23 cellular contexts compared by ENCODE assay signal in genomic region chr20:32544260-32544722, GRCh38. TPM values are rescaled to one million over a fixed set of nuclear protein-coding genes. Genes with fewer than 3 reads are reported as not detected.
DNase-seq lines count a peak whose midpoint lies in the region; TF ChIP-seq lines count a peak whose summit lies in the region.
"Had no signal": no experiment of that assay in that cellular context is flagged by ENCODE, and none has a peak within 500 bp of the region (broad histone marks: within the 10 kb centered on the region; RNA-seq: fewer than 3 reads in every experiment).

No MANE protein-coding gene starts in this region.

- H2BK5ac ChIP-seq in neuronal stem cell (ENCODE audit: low read length), result peak overlapping the region; percentile 17

- no peak for DNase-seq in activated naive CD4-positive, alpha-beta T cell (lab: John Stamatoyannopoulos, UW)
- DNase-seq in G401 (ENCODE audit: low spot score) (peak; percentile 41), chondrocyte (ENCODE audit: low spot score) (no peak), neuronal stem cell (ENCODE audit: low spot score) (no peak), NCI-H2171 (lab: John Stamatoyannopoulos, UW) (no peak), sigmoid colon (no peak), GM13977 (ENCODE audit: low spot score) (no peak)
- DNase-seq: activated T-cell treated with anti-CD3 and anti-CD28 coated beads, Interleukin-2, amount 50 U/mL, for 72 hours; cortex of kidney; DMS153; H7; IMR-90; left colon; NCI-H1105 treated with DMSO at 0.1 percent for 48 hours; NCI-H2107; NCI-H510A treated with DMSO at 0.1 percent for 48 hours; RPMI8226; testis had no signal

- H3K9me3 ChIP-seq in neuronal stem cell (replicated peaks in 1 of 2; ENCODE audit: control insufficient read depth in 2 of 2, insufficient read depth in 1 of 2, low read depth in 1 of 2, low read length in 2 of 2) (no peaks in the 10 kb centered on the region), sigmoid colon (no peaks in the 10 kb centered on the region)
- H3K9me3 ChIP-seq: testis, vagina had no signal

- H3K36me3 Mint-ChIP-seq in activated naive CD4-positive, alpha-beta T cell treated with anti-CD3 and anti-CD28 coated beads, Interleukin-2, amount 50 U/mL, for 24 hours, result peaks cover 4% of the 10 kb centered on the region
- peaks cover 2% of the 10 kb centered on the region for H3K36me3 Mint-ChIP-seq in chondrocyte (ENCODE audit: low read depth)

- H2BK12ac ChIP-seq in neuronal stem cell (ENCODE audit: low read length), result no peak overlapping the region

- TF ChIP-seq EP300 in sigmoid colon (IDR thresholded peaks at IDR 0.05), result no peak

- no peaks in the 10 kb centered on the region for H3K79me1 ChIP-seq in neuronal stem cell (ENCODE audit: low read depth, low read length)

- TF ChIP-seq CTCF in chondrocyte (IDR thresholded peaks at IDR 0.05) (no peak), sigmoid colon (IDR thresholded peaks at IDR 0.05) (no peak), GM13977 (IDR thresholded peaks at IDR 0.05; ENCODE audit: extremely low read depth, insufficient read depth, missing control alignments) (no peak)

- H3K4me1 ChIP-seq in neuronal stem cell (ENCODE audit: control insufficient read depth in 2 of 2, insufficient read depth in 1 of 2, low read depth in 1 of 2, low read length in 2 of 2), result peaks cover 10 to 14% of the 10 kb centered on the region in 2 donors
- H3K4me1 ChIP-seq in sigmoid colon, result peaks cover 0 to under 1% (median 0%) of the 10 kb centered on the region in 4 donors

- H4K91ac ChIP-seq in neuronal stem cell (ENCODE audit: low read depth, low read length, poor library complexity), result no peak overlapping the region

- H3K4me2 ChIP-seq in neuronal stem cell (ENCODE audit: insufficient read depth, low read length, poor library complexity, severe bottlenecking), result no peak overlapping the region

- no peak overlapping the region for H3K4ac ChIP-seq in neuronal stem cell (ENCODE audit: low read length)

- no peaks in the 10 kb centered on the region for H3K27me3 Mint-ChIP-seq in activated naive CD4-positive, alpha-beta T cell treated with anti-CD3 and anti-CD28 coated beads, Interleukin-2, amount 50 U/mL, for 24 hours
- no peaks in the 10 kb centered on the region for H3K27me3 Mint-ChIP-seq in chondrocyte (ENCODE audit: low read depth)

- WGBS in neuronal stem cell (ENCODE audit: extremely low coverage in 2 of 2, insufficient read length in 2 of 2, insufficient replicate concordance in 1 of 2), 2 donors, result no CpG with 5 or more reads among the region's 5 CpGs
- 82 to 90% methylated on average over 5 of the region's 5 CpGs for WGBS in sigmoid colon, 2 donors

- intact Hi-C loops in sigmoid colon (cut with DNase I), result no loop called here

- no peak overlapping the region for H3K23ac ChIP-seq in neuronal stem cell (ENCODE audit: low read depth, low read length, poor library complexity)

- H3K9me3 Mint-ChIP-seq in activated naive CD4-positive, alpha-beta T cell treated with anti-CD3 and anti-CD28 coated beads, Interleukin-2, amount 50 U/mL, for 24 hours, result no peaks in the 10 kb centered on the region
- peaks cover 8% of the 10 kb centered on the region for H3K9me3 Mint-ChIP-seq in chondrocyte (ENCODE audit: low read depth)
- H3K9me3 Mint-ChIP-seq: activated T-cell treated with anti-CD3 and anti-CD28 coated beads, Interleukin-2, amount 50 U/mL, for 72 hours; T-helper 2 cell treated with Interferon-gamma antibody and Interleukin-4, amounts not matched to agents 5 μg/mL and 100 μg/mL, for 36 hours had no signal

- no peak overlapping the region for H2BK120ac ChIP-seq in neuronal stem cell (ENCODE audit: low read depth, low read length)

- in situ Hi-C loops in G401 (cut with HindIII; ENCODE audit: low sequenced_read_pairs) (no loop called here), GM13977 (cut with MboI; ENCODE audit: low pct_unique_long_range_greater_than_20kb, low sequenced_read_pairs, unreplicated experiment) (loop anchor here (25.0 kb wide), 1 partner anchor 243 kb away; no protein-coding TSS in a partner anchor)

- no peaks in the 10 kb centered on the region for H3K36me3 ChIP-seq in neuronal stem cell (replicated peaks in 1 of 2; ENCODE audit: control insufficient read depth in 2 of 2, insufficient read depth in 2 of 2, low read length in 2 of 2)
- no peaks in the 10 kb centered on the region for H3K36me3 ChIP-seq in sigmoid colon
- H3K36me3 ChIP-seq: vagina had no signal

- H4K8ac ChIP-seq in neuronal stem cell (ENCODE audit: low read depth, low read length), result no peak overlapping the region

- H2AK5ac ChIP-seq in neuronal stem cell (ENCODE audit: low read depth, low read length), result peak overlapping the region; percentile 58

- no peak overlapping the region for H2BK15ac ChIP-seq in neuronal stem cell (ENCODE audit: low read length)

- H3K4me3 ChIP-seq in neuronal stem cell (ENCODE audit: low read length in 2 of 2), result no peak overlapping the region
- no peak overlapping the region for H3K4me3 ChIP-seq in sigmoid colon
- H3K4me3 ChIP-seq: SK-N-MC, testis, vagina had no signal

- H3K27ac Mint-ChIP-seq in activated naive CD4-positive, alpha-beta T cell treated with anti-CD3 and anti-CD28 coated beads, Interleukin-2, amount 50 U/mL, for 24 hours, result peak overlapping the region; percentile 82
- peak overlapping the region; percentile 70 for H3K27ac Mint-ChIP-seq in chondrocyte (ENCODE audit: unreplicated experiment)
- H3K27ac Mint-ChIP-seq: activated T-cell treated with anti-CD3 and anti-CD28 coated beads, Interleukin-2, amount 50 U/mL, for 72 hours; T-helper 2 cell treated with Interferon-gamma antibody and Interleukin-4, amounts not matched to agents 5 μg/mL and 100 μg/mL, for 36 hours had no signal

- peaks cover 94% of the 10 kb centered on the region for H3K4me1 Mint-ChIP-seq in activated naive CD4-positive, alpha-beta T cell treated with anti-CD3 and anti-CD28 coated beads, Interleukin-2, amount 50 U/mL, for 24 hours
- H3K4me1 Mint-ChIP-seq in chondrocyte (ENCODE audit: low read depth), result peaks cover 61% of the 10 kb centered on the region

- H3K9ac ChIP-seq in neuronal stem cell (ENCODE audit: low read depth, low read length, poor library complexity), result no peak overlapping the region

- H3K27ac ChIP-seq in neuronal stem cell (replicated peaks; ENCODE audit: low read length) (no peak overlapping the region), sigmoid colon (no peak overlapping the region)
- H3K27ac ChIP-seq: C4-2B, SK-N-MC, testis, vagina had no signal

- no peak overlapping the region for H3K4me3 Mint-ChIP-seq in activated naive CD4-positive, alpha-beta T cell treated with anti-CD3 and anti-CD28 coated beads, Interleukin-2, amount 50 U/mL, for 24 hours
- H3K4me3 Mint-ChIP-seq in chondrocyte (ENCODE audit: unreplicated experiment), result no peak overlapping the region
- H3K4me3 Mint-ChIP-seq: activated T-cell treated with anti-CD3 and anti-CD28 coated beads, Interleukin-2, amount 50 U/mL, for 72 hours; T-helper 2 cell treated with Interferon-gamma antibody and Interleukin-4, amounts not matched to agents 5 μg/mL and 100 μg/mL, for 36 hours had no signal

- TF ChIP-seq POLR2A in sigmoid colon (IDR thresholded peaks at IDR 0.05), result no peak

- peak overlapping the region; percentile 72 for H3K18ac ChIP-seq in neuronal stem cell (ENCODE audit: low read length)

- H3K14ac ChIP-seq in neuronal stem cell (ENCODE audit: low read length), result no peak overlapping the region

- H3K27me3 ChIP-seq in neuronal stem cell (ENCODE audit: control insufficient read depth in 3 of 3, insufficient read depth in 3 of 3, low read depth in 1 of 3, low read length in 3 of 3), result peaks cover 0 to 16% (median 4%) of the 10 kb centered on the region in 3 experiments
- peaks cover 0 to 4% (median 0%) of the 10 kb centered on the region in 3 donors for H3K27me3 ChIP-seq in sigmoid colon
- H3K27me3 ChIP-seq: testis, vagina had no signal

- no peak overlapping the region for H2AFZ ChIP-seq in neuronal stem cell (ENCODE audit: low read length)

RNA-seq across cellular contexts. Expression of gene NOL4L, which starts 40.8 kb away (rescaled TPM):
- 6.1 and 8.5 TPM in 2 replicates for total RNA-seq in G401 (2014; rRNA removed; shearing (Covaris generic))
- total RNA-seq in chondrocyte (37.7 to 42.7 TPM (median 40.0 TPM) in 3 replicates), sigmoid colon (10 to 100 TPM in 3 of 4 donors, 1 to 10 TPM in 1; 9.2 to 23.8 (median 14.0) TPM)
- polyA plus RNA-seq in neuronal stem cell (2013, experiment 1 of 2), result 27.2 TPM
- polyA plus RNA-seq in neuronal stem cell (2013, experiment 2 of 2), result 27.3 TPM
- 10 to 100 TPM; 16.8 to 34.7 (median 21.9) TPM for polyA plus RNA-seq in sigmoid colon
